ENCODE assay signal across 10 cellular contexts in genomic region chr2:224982910-224983688, GRCh38. TPM values are rescaled to one million over a fixed set of nuclear protein-coding genes. Genes with fewer than 3 reads are reported as not detected.
A peak's percentile ranks its signal among the peaks of the same experiment; 100 is the strongest.
DNase-seq lines count a peak whose midpoint lies in the region; ATAC-seq, FAIRE-seq and TF ChIP-seq lines count a peak whose summit lies in the region.
"Had no signal": no experiment of that assay in that cellular context is flagged by ENCODE, and none has a peak within 500 bp of the region (broad histone marks: within the 10 kb centered on the region; RNA-seq: fewer than 3 reads in every experiment).

No MANE protein-coding gene starts in this region.

- peak in 9 of 10 experiments; percentile 12 to 54 (median 31) for DNase-seq in CD4-positive, alpha-beta T cell
- peak; percentile 57 for DNase-seq in NCI-H748 treated with DMSO at 0.1 percent for 48 hours (lab: John Stamatoyannopoulos, UW)
- DNase-seq in cardiac fibroblast (ENCODE audit: low read depth in 2 of 2), result peak; percentile 82 to 86
- no peak for DNase-seq in natural killer cell
- no peak for DNase-seq in NCI-H2029 treated with DMSO at 0.1 percent for 48 hours (lab: John Stamatoyannopoulos, UW)
- DNase-seq in frontal cortex (ENCODE audit: low spot score in 2 of 2), result no peak

- H3K9me3 ChIP-seq in CD4-positive, alpha-beta T cell (ENCODE audit: control insufficient read depth, low read length), result no peaks in the 10 kb centered on the region

- peak overlapping the region; percentile 84 for H3K27ac Mint-ChIP-seq in CD4-positive, alpha-beta T cell
- peak overlapping the region; percentile 85 to 93 for H3K27ac Mint-ChIP-seq in natural killer cell

- H3K9me3 Mint-ChIP-seq in CD4-positive, alpha-beta T cell, result no peaks in the 10 kb centered on the region
- no peaks in the 10 kb centered on the region for H3K9me3 Mint-ChIP-seq in natural killer cell

- CTCF ChIA-PET in CD4-positive, alpha-beta T cell (lab: Charles Lee), result interaction anchor here (0.8 to 1.4 kb wide), 4 partner anchors 19 to 56 kb away, joined by 3 read pairs; no protein-coding TSS in a partner anchor

- no peak for TF ChIP-seq CTCF in CD4-positive, alpha-beta T cell (IDR thresholded peaks at IDR 0.05)
- TF ChIP-seq CTCF in cardiac fibroblast (IDR thresholded peaks at IDR 0.05; ENCODE audit: low read depth, low read length) (no peak), natural killer cell (IDR thresholded peaks at IDR 0.05) (no peak)

- intact Hi-C loops in CD4-positive, alpha-beta T cell (cut with DNase I, micrococcal nuclease), result loop anchor here in 1 of 2 experiments (5.0 kb wide), 1 partner anchor 56 kb away; no protein-coding TSS in a partner anchor
- intact Hi-C loops in natural killer cell (cut with micrococcal nuclease), result loop anchor here (2.0 kb wide), 1 partner anchor 36 kb away; no protein-coding TSS in a partner anchor

- peaks cover 47% of the 10 kb centered on the region for H3K36me3 Mint-ChIP-seq in CD4-positive, alpha-beta T cell (ENCODE audit: low read depth)
- H3K36me3 Mint-ChIP-seq in natural killer cell, result no peaks in the 10 kb centered on the region

- no peaks in the 10 kb centered on the region for H3K27me3 ChIP-seq in CD4-positive, alpha-beta T cell (ENCODE audit: control insufficient read depth, insufficient read depth, low read length)

- H3K4me1 Mint-ChIP-seq in CD4-positive, alpha-beta T cell (ENCODE audit: low read depth), result peaks cover 79% of the 10 kb centered on the region
- H3K4me1 Mint-ChIP-seq in natural killer cell, result peaks cover 76 to 79% of the 10 kb centered on the region in 2 donors

- no peaks in the 10 kb centered on the region for H3K27me3 Mint-ChIP-seq in CD4-positive, alpha-beta T cell
- H3K27me3 Mint-ChIP-seq in natural killer cell (ENCODE audit: low read depth in 2 of 2), result no peaks in the 10 kb centered on the region

- POLR2A ChIA-PET in CD4-positive, alpha-beta T cell (lab: Charles Lee), result interaction anchor here (0.8 to 5.1 kb wide), 6 partner anchors 10 to 70 kb away, joined by 3 to 36 read pairs (median 4); no protein-coding TSS in a partner anchor

- H3K27ac ChIP-seq in CD4-positive, alpha-beta T cell (ENCODE audit: low read depth, low read length), result peak overlapping the region; percentile 13

- H3K4me3 ChIP-seq in cardiac fibroblast (replicated peaks in 1 of 2; ENCODE audit: low read depth in 2 of 2, low read length in 2 of 2), result peak overlapping the region; percentile 6 to 29

- no peak for FAIRE-seq in frontal cortex (lab: Jason Lieb, UNC)
- FAIRE-seq: colon, H1 had no signal

- ATAC-seq in CD4-positive, alpha-beta T cell (ENCODE audit: poor library complexity), result peak; percentile 66
- peak; percentile 63 for ATAC-seq in GM21576 (IDR thresholded peaks at IDR 0.05; ENCODE audit: unreplicated experiment)
- peak; percentile 51 to 74 (median 68) for ATAC-seq in natural killer cell
- ATAC-seq in HG03045 (IDR thresholded peaks at IDR 0.05; ENCODE audit: unreplicated experiment), result no peak

- peak overlapping the region; percentile 67 for H3K4me3 Mint-ChIP-seq in CD4-positive, alpha-beta T cell
- H3K4me3 Mint-ChIP-seq in natural killer cell, result peak overlapping the region; percentile 87

RNA-seq across cellular contexts. Expression of gene DOCK10, which starts 59.2 kb away (rescaled TPM):
- total RNA-seq in CD4-positive, alpha-beta T cell, result 100 to 1,000 TPM; 184 to 209 TPM
- total RNA-seq in natural killer cell (100 to 1,000 TPM; 181 to 213 (median 182) TPM), frontal cortex (10.2 TPM)

Comparison
In these comparisons a context has a peak if more than half of its experiments do, and no peak if none do; other contexts are left out.
1. DNase-seq: peak in CD4-positive, alpha-beta T cell (9 of 10), NCI-H748 treated with DMSO at 0.1 percent for 48 hours (single experiment) and cardiac fibroblast (2 of 2); none in natural killer cell (single experiment), NCI-H2029 treated with DMSO at 0.1 percent for 48 hours (single experiment) and frontal cortex (0 of 2).
2. RNA of gene DOCK10, which starts 59.2 kb away (total RNA-seq): 184 to 209 TPM in CD4-positive, alpha-beta T cell and 181 to 213 TPM in natural killer cell; 10.2 TPM in frontal cortex (single experiment); every median in the first group is over 10 times any median in the second.